Comparison of ENCODE assay signal across 12 cellular contexts in genomic region chr1:47871799-47872353, GRCh38.
DNase-seq lines count a peak whose midpoint lies in the region; ATAC-seq, FAIRE-seq and TF ChIP-seq lines count a peak whose summit lies in the region.
"Had no signal": no experiment of that assay in that cellular context is flagged by ENCODE, and none has a peak within 500 bp of the region (broad histone marks: within the 10 kb centered on the region; RNA-seq: fewer than 3 reads in every experiment).

No MANE protein-coding gene starts in this region.

- H3K9me3 ChIP-seq in SK-N-SH (no peaks in the 10 kb centered on the region), small intestine (ENCODE audit: control insufficient read depth, low read depth) (no peaks in the 10 kb centered on the region), spleen (no peaks in the 10 kb centered on the region)

- no peak overlapping the region for H3K9ac ChIP-seq in SK-N-SH

- no peaks in the 10 kb centered on the region for H4K20me1 ChIP-seq in SK-N-SH (ENCODE audit: insufficient read depth)

- WGBS in SK-N-SH (ENCODE audit: low lambda C conversion rate): 60% methylated on average over 1 of the region's 2 CpGs
- WGBS in small intestine, 3 donors: 11 to 59% (median 32%) methylated on average over 2 of the region's 2 CpGs
- WGBS in spleen, 5 donors: 82 to 92% (median 88%) methylated on average over 2 of the region's 2 CpGs

- H3K27me3 ChIP-seq in SK-N-SH (ENCODE audit: insufficient read depth) (no peaks in the 10 kb centered on the region), small intestine (ENCODE audit: control insufficient read depth in 2 of 2, insufficient read depth in 2 of 2, low read length in 2 of 2) (no peaks in the 10 kb centered on the region), spleen (replicated peaks in 1 of 7) (peaks cover 0 to 23% (median 0%) of the 10 kb centered on the region in 7 donors)

- H3K4me3 ChIP-seq in SK-N-SH (ENCODE audit: low read depth in 2 of 2, low read length in 1 of 2) (no peak overlapping the region), fibroblast of villous mesenchyme (ENCODE audit: low read depth, low read length) (no peak overlapping the region), small intestine (ENCODE audit: low read depth in 1 of 2, low read length in 2 of 2) (no peak overlapping the region), spleen (no peak overlapping the region)

- no peak for TF ChIP-seq RAD21 in SK-N-SH (IDR thresholded peaks at IDR 0.05; ENCODE audit: low read length)

- no peak for FAIRE-seq in small intestine (lab: Jason Lieb, UNC)

- no peak overlapping the region for H3K4me2 ChIP-seq in SK-N-SH

- TF ChIP-seq POLR2A in spleen (IDR thresholded peaks at IDR 0.05): no peak

- intact Hi-C loops in spleen (cut with DNase I; ENCODE audit: low total_unique reads): no loop called here

- no peak for ATAC-seq in SK-N-SH treated with all-trans-retinoic acid at 6 μM for 48 hours
- no peak for ATAC-seq in GM19351 (IDR thresholded peaks at IDR 0.05; ENCODE audit: unreplicated experiment)
- no peak for ATAC-seq in GM21619 (IDR thresholded peaks at IDR 0.05; ENCODE audit: unreplicated experiment)
- ATAC-seq: effector memory CD8-positive, alpha-beta T cell; sciatic nerve had no signal

- POLR2A ChIA-PET in SK-N-SH (lab: Yijun Ruan, JAX): no interaction called here

- DNase-seq in SK-N-SH: no peak
- DNase-seq in NCI-H226: peak; percentile 55
- DNase-seq in fibroblast of villous mesenchyme (ENCODE audit: low read depth): peak; percentile 3
- DNase-seq in small intestine: peak; percentile 96
- DNase-seq in spleen: no peak
- DNase-seq: activated naive CD8-positive, alpha-beta T cell treated with anti-CD3 and anti-CD28 coated beads, Interleukin-2, amount 10 ng/mL, durations not matched to agents 7 days and 5 days; effector memory CD8-positive, alpha-beta T cell; hippocampal formation had no signal

- H3F3A ChIP-seq in SK-N-SH (replicated peaks; ENCODE audit: insufficient read depth): no peaks in the 10 kb centered on the region

- CTCF ChIA-PET in SK-N-SH (lab: Yijun Ruan, JAX): interaction anchor here (0.9 to 1.6 kb wide), 2 partner anchors 11 to 22 kb away, joined by 3 to 5 read pairs; no protein-coding TSS in a partner anchor

- no peaks in the 10 kb centered on the region for H3K9me2 ChIP-seq in SK-N-SH

- H3K4me1 ChIP-seq in SK-N-SH (ENCODE audit: control insufficient read depth in 1 of 2, insufficient read depth in 2 of 2, low read depth in 1 of 2, low read length in 1 of 2) (peaks cover 0 to 15% of the 10 kb centered on the region in 2 experiments; a peak in 1 of 4 replicates), small intestine (ENCODE audit: control insufficient read depth in 2 of 2, insufficient read depth in 1 of 2, low read depth in 1 of 2, low read length in 1 of 2) (peaks cover 6 to 8% of the 10 kb centered on the region in 2 donors), spleen (no peaks in the 10 kb centered on the region)

- TF ChIP-seq CTCF in SK-N-SH (IDR thresholded peaks at IDR 0.05) (no peak), fibroblast of villous mesenchyme (IDR thresholded peaks at IDR 0.05; ENCODE audit: insufficient read depth, low read depth, low read length) (no peak), spleen (IDR thresholded peaks at IDR 0.05 in 8 of 11, conservative IDR thresholded peaks at IDR 0.05 in 3 of 11) (no peak)

- no peak overlapping the region for H2AFZ ChIP-seq in SK-N-SH (ENCODE audit: low read depth)

- H3K36me3 ChIP-seq in SK-N-SH (replicated peaks in 1 of 2; ENCODE audit: control insufficient read depth in 1 of 2, insufficient read depth in 2 of 2, low read length in 1 of 2): no peaks in the 10 kb centered on the region
- H3K36me3 ChIP-seq in small intestine (ENCODE audit: control insufficient read depth in 2 of 2, insufficient read depth in 2 of 2, low read length in 2 of 2): no peaks in the 10 kb centered on the region
- H3K36me3 ChIP-seq in spleen: no peaks in the 10 kb centered on the region

- TF ChIP-seq EP300 in SK-N-SH (IDR thresholded peaks at IDR 0.05; ENCODE audit: borderline replicate concordance in 1 of 2, low read depth in 1 of 2, low read length in 1 of 2): no peak

- H3K27ac ChIP-seq in SK-N-SH (ENCODE audit: low read depth in 2 of 2, low read length in 1 of 2): no peak overlapping the region
- peak overlapping the region; percentile 83 to 96 for H3K27ac ChIP-seq in small intestine (ENCODE audit: low read depth in 1 of 2, low read length in 1 of 2)
- H3K27ac ChIP-seq in spleen: no peak overlapping the region

- no peaks in the 10 kb centered on the region for H3K79me2 ChIP-seq in SK-N-SH (ENCODE audit: insufficient read depth)

TF ChIP-seq in SK-N-SH, 30 proteins besides CTCF, POLR2A, EP300 and RAD21 (continues in another document):
- TF ChIP-seq FOXJ3 (CRISPR knock-in tag; IDR thresholded peaks at IDR 0.05) (no peak), MAX (IDR thresholded peaks at IDR 0.05; ENCODE audit: low read depth) (no peak), FOSL2 (IDR thresholded peaks at IDR 0.05; ENCODE audit: borderline replicate concordance, low read depth) (peak; percentile 6; the same call in 1 of the 2 replicates), FOXM1 (IDR thresholded peaks at IDR 0.05; ENCODE audit: low read depth) (no peak), PBX3 (IDR thresholded peaks at IDR 0.05) (no peak), ELF1 (IDR thresholded peaks at IDR 0.05) (no peak), IRF3 (IDR thresholded peaks at IDR 0.05; ENCODE audit: low read depth, low read length) (no peak), JUND (IDR thresholded peaks at IDR 0.05) (no peak)

TF ChIP-seq in SK-N-SH treated with all-trans-retinoic acid at 6 μM for 48 hours, 23 proteins besides CTCF, POLR2A, EP300 and RAD21:
- no peak for TF ChIP-seq ISL1 (CRISPR knock-in tag; IDR thresholded peaks at IDR 0.05)
- no peak for TF ChIP-seq CSRNP3 (CRISPR knock-in tag; IDR thresholded peaks at IDR 0.05)
- no peak for TF ChIP-seq POU6F1 (CRISPR knock-in tag; IDR thresholded peaks at IDR 0.05; ENCODE audit: borderline replicate concordance, low read depth)
- TF ChIP-seq TOX (CRISPR knock-in tag; IDR thresholded peaks at IDR 0.05; ENCODE audit: borderline replicate concordance): no peak
- TF ChIP-seq ARNTL (CRISPR knock-in tag; IDR thresholded peaks at IDR 0.05; ENCODE audit: borderline replicate concordance, low read depth): no peak
- TF ChIP-seq GLIS3 (CRISPR knock-in tag; IDR thresholded peaks at IDR 0.05): no peak
- no peak for TF ChIP-seq ZFP30 (CRISPR knock-in tag; IDR thresholded peaks at IDR 0.05)
- no peak for TF ChIP-seq ZNF8 (CRISPR knock-in tag; IDR thresholded peaks at IDR 0.05)
- TF ChIP-seq BACH2 (CRISPR knock-in tag; IDR thresholded peaks at IDR 0.05; ENCODE audit: borderline replicate concordance): no peak

Comparison
In these comparisons a context has a peak if more than half of its experiments do, and no peak if none do; other contexts are left out.
1. DNase-seq: peak in NCI-H226 (single experiment), fibroblast of villous mesenchyme (single experiment) and small intestine (single experiment); none in SK-N-SH (single experiment) and spleen (single experiment).
2. H3K27ac ChIP-seq: peak in small intestine (2 of 2); none in SK-N-SH (0 of 2) and spleen (0 of 8).